9 cellular contexts compared by ENCODE assay signal in the genomic region with DNA sequence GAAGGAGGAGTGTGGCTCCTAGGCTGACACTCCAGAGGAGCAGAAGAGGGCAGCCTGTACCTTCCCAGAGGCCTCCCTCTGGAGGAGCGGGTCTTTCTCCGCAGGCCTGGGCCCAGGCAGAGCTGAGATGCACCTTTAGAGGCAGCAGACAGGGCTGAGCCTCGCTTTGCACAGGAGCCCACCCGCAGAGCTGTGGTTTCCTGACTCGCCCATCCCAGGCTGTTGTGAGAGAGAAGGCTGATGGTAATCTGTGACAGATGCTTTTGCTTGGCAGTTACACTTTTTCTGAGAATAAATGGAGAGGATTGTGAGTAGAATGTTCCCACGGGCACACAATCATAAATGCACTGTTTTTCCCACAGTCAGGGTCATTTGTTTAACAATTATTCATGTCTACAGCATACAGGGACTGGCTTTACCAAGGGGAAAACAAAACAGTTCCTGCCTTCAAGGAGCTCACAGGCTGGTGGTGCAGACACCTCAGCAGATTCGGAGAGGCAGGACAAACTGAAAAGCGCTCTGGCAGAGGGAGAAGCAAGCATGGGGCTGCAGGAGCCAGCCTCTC. TPM values are rescaled to one million over a fixed set of nuclear protein-coding genes. Genes with fewer than 3 reads are reported as not detected.
DNase-seq lines count a peak whose midpoint lies in the region; ATAC-seq and TF ChIP-seq lines count a peak whose summit lies in the region.
"Had no signal": no experiment of that assay in that cellular context is flagged by ENCODE, and none has a peak within 500 bp of the region (broad histone marks: within the 10 kb centered on the region; RNA-seq: fewer than 3 reads in every experiment).

No MANE protein-coding gene starts in this region.

- TF ChIP-seq CTCF in DND-41 (IDR thresholded peaks at IDR 0.05; ENCODE audit: borderline replicate concordance, extremely low read depth, low read length, poor library complexity, severe bottlenecking) (peak; percentile 72), Panc1 (IDR thresholded peaks at IDR 0.05) (no peak), glutamatergic neuron (IDR thresholded peaks at IDR 0.05; ENCODE audit: partially characterized antibody, unreplicated experiment) (no peak)

- peaks cover 94% of the 10 kb centered on the region for H3K79me2 ChIP-seq in DND-41 (ENCODE audit: insufficient read depth, low read length)

- intact Hi-C loops in Panc1 (cut with micrococcal nuclease; ENCODE audit: unreplicated experiment): no loop called here

- H3K27ac ChIP-seq in DND-41 (ENCODE audit: low read length) (peak overlapping the region; percentile 95), Panc1 (ENCODE audit: low read length) (no peak overlapping the region)

- H3K27me3 Mint-ChIP-seq in glutamatergic neuron (ENCODE audit: unreplicated experiment): peaks cover 7% of the 10 kb centered on the region

- peaks cover 17% of the 10 kb centered on the region for H4K20me1 ChIP-seq in DND-41 (ENCODE audit: insufficient read depth, low read length)

- H3K4me3 Mint-ChIP-seq in glutamatergic neuron (ENCODE audit: unreplicated experiment): peak overlapping the region; percentile 59

- BruUV-seq in Panc1 (replicated peaks; lab: Mats Ljungman, UMichigan): no TSS peak

- peak; percentile 98 for DNase-seq in DND-41
- no peak for DNase-seq in Panc1 (ENCODE audit: low read depth, low spot score)
- peak; percentile 60 for DNase-seq in activated T-helper 9 cell treated with anti-CD3 and anti-CD28 coated beads, Interleukin-2, amount 50 U/mL, for 16 hours (ENCODE audit: low read depth)
- peak; percentile 42 for DNase-seq in glutamatergic neuron
- DNase-seq in stimulated activated CD8-positive, alpha-beta memory T cell treated with anti-CD3 and anti-CD28 coated beads, Interleukin-4, amount 100 ng/mL, for 1 hour (ENCODE audit: low read depth in 2 of 2, low spot score in 1 of 2): peak; percentile 61 to 71
- DNase-seq in epidermal melanocyte (ENCODE audit: insufficient read length, low spot score): no peak
- no peak for DNase-seq in NCI-H1105 (lab: John Stamatoyannopoulos, UW)

- peaks cover 44% of the 10 kb centered on the region for H3K4me1 Mint-ChIP-seq in glutamatergic neuron (ENCODE audit: low read depth, unreplicated experiment)

- ATAC-seq in DND-41 (ENCODE audit: insufficient read depth, low read depth) (peak; percentile 82), HG02763 (IDR thresholded peaks at IDR 0.05; ENCODE audit: unreplicated experiment) (peak; percentile 39), Panc1 (peak; percentile 74)
- ATAC-seq: left colon had no signal

- CTCF ChIA-PET in Panc1 (lab: Charles Lee): no interaction called here

- H3K9me3 ChIP-seq in DND-41 (ENCODE audit: insufficient read depth, low read length, severe bottlenecking) (no peaks in the 10 kb centered on the region), Panc1 (ENCODE audit: control insufficient read depth, insufficient read depth, low read depth, low read length) (no peaks in the 10 kb centered on the region)

- no peak overlapping the region for H2AFZ ChIP-seq in DND-41 (ENCODE audit: low read depth, low read length)

- POLR2A ChIA-PET in Panc1 (lab: Charles Lee): no interaction called here

- H3K27me3 ChIP-seq in DND-41 (ENCODE audit: insufficient read depth, low read length, poor library complexity) (no peaks in the 10 kb centered on the region), Panc1 (ENCODE audit: control insufficient read depth, insufficient read depth, low read length) (no peaks in the 10 kb centered on the region)

- peak overlapping the region; percentile 61 for H3K4me2 ChIP-seq in DND-41 (ENCODE audit: insufficient read depth, low read length)

- peak overlapping the region; percentile 10 for H3K27ac Mint-ChIP-seq in glutamatergic neuron (ENCODE audit: unreplicated experiment)

- peak overlapping the region; percentile 78 for H3K9ac ChIP-seq in DND-41 (ENCODE audit: low read depth, low read length)

- H3K4me1 ChIP-seq in DND-41 (ENCODE audit: insufficient read depth, low read length) (peaks cover 92% of the 10 kb centered on the region), Panc1 (ENCODE audit: control insufficient read depth, insufficient read depth, low read length) (no peaks in the 10 kb centered on the region)

- no peaks in the 10 kb centered on the region for H3K36me3 Mint-ChIP-seq in glutamatergic neuron (ENCODE audit: unreplicated experiment)

- H3K36me3 ChIP-seq in DND-41 (ENCODE audit: insufficient read depth, low read length): peaks cover 66% of the 10 kb centered on the region
- no peaks in the 10 kb centered on the region for H3K36me3 ChIP-seq in Panc1 (ENCODE audit: control insufficient read depth, insufficient read depth, low read length)

- peaks cover 6% of the 10 kb centered on the region for H3K9me3 Mint-ChIP-seq in glutamatergic neuron (ENCODE audit: unreplicated experiment)

- H3K4me3 ChIP-seq in DND-41 (ENCODE audit: low read depth in 1 of 2, low read length in 2 of 2): peak overlapping the region in 1 of 2 experiments; percentile 43; a peak in 2 of 4 replicates
- H3K4me3 ChIP-seq in Panc1 (ENCODE audit: low read depth in 2 of 2, low read length in 2 of 2): no peak overlapping the region

- in situ Hi-C loops in Panc1 (cut with HindIII; ENCODE audit: low pct_unique_long_range_greater_than_20kb, low sequenced_read_pairs): no loop called here

RNA-seq across cellular contexts. Expression of a gene that starts 13.9 kb away (rescaled TPM):
- 38.3 TPM for total RNA-seq in Panc1 (2021; ENCODE audit: unreplicated experiment)
- polyA plus RNA-seq in Panc1 (2012; ENCODE audit: insufficient read length): 50.1 TPM
- total RNA-seq in glutamatergic neuron (ENCODE audit: unreplicated experiment): 381 TPM

Comparison
In these comparisons a context has a peak if more than half of its experiments do, and no peak if none do; other contexts are left out.
1. DNase-seq: peak in DND-41 (single experiment), activated T-helper 9 cell treated with anti-CD3 and anti-CD28 coated beads, Interleukin-2, amount 50 U/mL, for 16 hours (single experiment), glutamatergic neuron (single experiment) and stimulated activated CD8-positive, alpha-beta memory T cell treated with anti-CD3 and anti-CD28 coated beads, Interleukin-4, amount 100 ng/mL, for 1 hour (2 of 2); none in Panc1 (single experiment), epidermal melanocyte (single experiment) and NCI-H1105 (single experiment).
2. Peak in every context shown above with its lines, with median percentiles within 50 percentile points of each other: ATAC-seq.